In the genomic region with DNA sequence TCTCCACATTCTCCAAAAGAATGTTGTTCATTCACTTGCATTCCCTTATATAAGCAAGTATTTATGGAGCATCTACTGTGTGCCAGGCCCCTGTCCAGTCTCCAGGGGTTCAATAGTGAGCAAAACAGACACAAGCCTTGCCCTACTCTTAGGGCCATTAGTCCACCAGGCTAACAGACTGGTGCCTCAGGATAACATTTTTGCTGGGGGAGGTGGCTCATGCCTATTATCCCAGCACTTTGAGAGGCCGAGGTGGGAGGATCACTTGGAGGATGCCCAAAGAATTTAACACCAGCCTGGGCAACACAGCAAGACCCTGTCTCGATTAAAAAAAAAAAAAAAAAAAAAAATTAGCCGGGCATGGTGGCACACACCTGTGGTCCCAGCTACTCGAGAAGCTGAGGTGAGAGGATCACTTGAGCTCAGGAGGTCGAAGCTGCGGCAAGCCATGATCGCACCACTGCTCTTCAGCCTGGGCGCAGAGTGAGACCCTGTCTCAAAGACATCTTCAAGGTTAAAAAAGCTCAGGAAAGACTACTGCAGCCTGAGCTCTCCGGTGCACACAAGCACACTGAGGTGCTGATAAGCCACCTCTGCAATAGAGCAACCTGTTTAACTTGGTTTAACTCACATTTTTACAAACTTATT, we compare ENCODE assay signal across 17 cellular contexts. TPM values are rescaled to one million over a fixed set of nuclear protein-coding genes. Genes with fewer than 3 reads are reported as not detected.
A peak's percentile ranks its signal among the peaks of the same experiment; 100 is the strongest.
DNase-seq lines count a peak whose midpoint lies in the region; ATAC-seq and TF ChIP-seq lines count a peak whose summit lies in the region.
"Had no signal": no experiment of that assay in that cellular context is flagged by ENCODE, and none has a peak within 500 bp of the region (broad histone marks: within the 10 kb centered on the region; RNA-seq: fewer than 3 reads in every experiment).

No MANE protein-coding gene starts in this region.

- H3K4me3 ChIP-seq in heart left ventricle (no peak overlapping the region), left ventricle myocardium inferior (no peak overlapping the region), tibial artery (no peak overlapping the region)
- H3K4me3 ChIP-seq: spleen had no signal

- peak overlapping the region in 8 of 12 donors; percentile 25 to 75 (median 46) for H3K27ac ChIP-seq in heart left ventricle
- H3K27ac ChIP-seq in left ventricle myocardium inferior (replicated peaks): peak overlapping the region; percentile 80
- peak overlapping the region; percentile 54 to 72 for H3K27ac ChIP-seq in tibial artery
- H3K27ac ChIP-seq: C4-2B, parathyroid adenoma had no signal

- intact Hi-C loops in heart left ventricle (cut with DNase I) (loop anchor here in 5 of 10 donors (5.0 to 10.0 kb wide), 4 partner anchors 34 to 156 kb away; a partner anchor contains a TSS), cardiac septum (cut with DNase I) (no loop called here), left ventricle myocardium inferior (cut with micrococcal nuclease) (no loop called here), tibial artery (cut with DNase I; ENCODE audit: low total_unique reads) (no loop called here)

- WGBS in heart left ventricle, 4 donors: 84 to 90% (median 87%) methylated on average over 9 of the region's 9 CpGs

- TF ChIP-seq POLR2A in heart left ventricle (IDR thresholded peaks at IDR 0.05): no peak

- H3K36me3 ChIP-seq in heart left ventricle (no peaks in the 10 kb centered on the region), left ventricle myocardium inferior (no peaks in the 10 kb centered on the region), tibial artery (no peaks in the 10 kb centered on the region)
- H3K36me3 ChIP-seq: spleen had no signal

- TF ChIP-seq CTCF in heart left ventricle (IDR thresholded peaks at IDR 0.05) (no peak), left ventricle myocardium inferior (IDR thresholded peaks at IDR 0.05; ENCODE audit: borderline replicate concordance) (no peak), tibial artery (IDR thresholded peaks at IDR 0.05) (no peak)

- H3K9me3 ChIP-seq in heart left ventricle: no peaks in the 10 kb centered on the region
- H3K9me3 ChIP-seq in left ventricle myocardium inferior (replicated peaks): no peaks in the 10 kb centered on the region
- H3K9me3 ChIP-seq in tibial artery: no peaks in the 10 kb centered on the region
- H3K9me3 ChIP-seq: spleen had no signal

- DNase-seq in heart left ventricle (no peak), cardiac septum (ENCODE audit: low spot score) (no peak), left ventricle myocardium inferior (no peak), tibial artery (no peak), activated gamma-delta T cell treated with Interleukin-2 at 50 U/mL for 16 hours (no peak), T-helper 1 cell (no peak)
- DNase-seq: activated CD4-positive, alpha-beta T cell treated with anti-CD3 and anti-CD28 coated beads, Interleukin-2, amount 50 U/mL, for 48 hours; activated naive CD8-positive, alpha-beta T cell treated with anti-CD3 and anti-CD28 coated beads, Interleukin-2, amount 50 U/mL, for 24 hours; activated T-cell treated with anti-CD3 and anti-CD28 coated beads, Interleukin-2, amount 50 U/mL, for 72 hours; central memory CD4-positive, alpha-beta T cell; DMS153; effector memory CD4-positive, alpha-beta T cell; NCI-H1092 treated with DMSO at 0.1 percent for 48 hours; spleen had no signal

- peaks cover 0 to 27% (median 15%) of the 10 kb centered on the region in 12 donors for H3K4me1 ChIP-seq in heart left ventricle
- peaks cover 38% of the 10 kb centered on the region for H3K4me1 ChIP-seq in left ventricle myocardium inferior
- H3K4me1 ChIP-seq in tibial artery: peaks cover 0 to 18% (median 8%) of the 10 kb centered on the region in 4 donors
- H3K4me1 ChIP-seq: parathyroid adenoma had no signal

- no peaks in the 10 kb centered on the region for H3K27me3 ChIP-seq in heart left ventricle
- no peaks in the 10 kb centered on the region for H3K27me3 ChIP-seq in left ventricle myocardium inferior (ENCODE audit: low read depth)
- H3K27me3 ChIP-seq in tibial artery: no peaks in the 10 kb centered on the region

- peak in 1 of 4 donors; percentile 20 for ATAC-seq in heart left ventricle
- ATAC-seq: activated naive CD8-positive, alpha-beta T cell treated with anti-CD3 and anti-CD28 coated beads, Interleukin-2, amount 50 U/mL, for 24 hours; activated T-cell treated with anti-CD3 and anti-CD28 coated beads, Interleukin-2, amount 50 U/mL, for 72 hours had no signal

RNA-seq across cellular contexts. Expression of a gene that starts 19.9 kb away (rescaled TPM):
- total RNA-seq in heart left ventricle: 1 to 10 TPM in 2 of 9 donors, under 1 TPM in 4, not detected in 3; 0.23 to 1.8 (median 0.44) TPM
- polyA plus RNA-seq in heart left ventricle: under 1 TPM; 0.08 to 0.35 TPM
- total RNA-seq in cardiac septum: 0.78 TPM
- 0.25 TPM for total RNA-seq in left ventricle myocardium inferior

RNA-seq across cellular contexts. Expression of a gene that starts 38.2 kb away (rescaled TPM):
- total RNA-seq in heart left ventricle (under 1 TPM in 6 of 9 donors, not detected in 3; 0.31 to 0.96 (median 0.68) TPM), cardiac septum (0.30 TPM), left ventricle myocardium inferior (0.36 TPM)
- polyA plus RNA-seq in heart left ventricle: under 1 TPM in 1 of 2 donors, not detected in 1; 0.42 TPM
- total RNA-seq: activated T-cell treated with anti-CD3 and anti-CD28 coated beads, Interleukin-2, amount 50 U/mL, for 72 hours; left lobe of liver had no signal

RNA-seq across cellular contexts. Expression of a gene that starts 44.8 kb away (rescaled TPM):
- total RNA-seq in heart left ventricle (100 to 1,000 TPM in 8 of 9 donors, 10 to 100 TPM in 1; 94.9 to 319 (median 136) TPM), cardiac septum (105 TPM), left ventricle myocardium inferior (154 TPM)
- 10 to 100 TPM; 48.0 to 77.5 TPM for polyA plus RNA-seq in heart left ventricle

RNA-seq across cellular contexts. Expression of a gene that starts 51.2 kb away (rescaled TPM):
- 10 to 100 TPM; 36.2 to 52.9 (median 43.0) TPM for total RNA-seq in heart left ventricle
- polyA plus RNA-seq in heart left ventricle: 10 to 100 TPM; 26.2 to 37.0 TPM
- 39.6 TPM for total RNA-seq in cardiac septum
- 37.2 TPM for total RNA-seq in left ventricle myocardium inferior

RNA-seq across cellular contexts. Expression of a gene that starts 51.3 kb away (rescaled TPM):
- total RNA-seq in heart left ventricle (10 to 100 TPM; 35.3 to 60.2 (median 44.1) TPM), cardiac septum (36.7 TPM), left ventricle myocardium inferior (36.8 TPM)
- 10 to 100 TPM; 40.5 to 72.9 TPM for polyA plus RNA-seq in heart left ventricle
